8 cellular contexts compared by ENCODE assay signal in the genomic region with DNA sequence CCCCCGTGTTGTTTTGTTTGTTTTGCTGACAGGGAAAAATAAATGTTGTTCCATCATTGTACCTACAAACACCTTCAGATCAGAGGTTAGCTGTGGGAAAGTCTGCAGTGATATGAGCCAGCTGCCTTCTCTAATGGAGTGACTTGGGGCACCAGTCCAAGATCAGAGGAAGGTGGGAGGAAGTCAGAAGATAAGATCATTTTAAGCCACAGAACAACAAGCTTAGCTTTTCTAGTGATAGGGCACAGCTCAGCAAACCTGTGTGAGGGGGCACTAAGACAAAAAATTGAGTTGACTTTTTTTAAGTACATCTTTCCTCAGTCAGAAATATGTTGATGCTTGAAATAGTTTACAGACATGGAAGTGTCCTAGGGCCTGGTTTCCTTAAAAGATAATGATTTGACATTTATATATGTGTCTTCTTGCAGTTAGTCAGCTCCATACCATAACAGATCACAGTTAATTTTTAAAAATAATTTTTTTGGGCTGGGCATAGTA.
A peak's percentile ranks its signal among the peaks of the same experiment; 100 is the strongest.
DNase-seq lines count a peak whose midpoint lies in the region; ATAC-seq, FAIRE-seq and TF ChIP-seq lines count a peak whose summit lies in the region.

No MANE protein-coding gene starts in this region.

- H3K4me3 ChIP-seq in CD4-positive, alpha-beta memory T cell (ENCODE audit: low read length in 2 of 2) = peak overlapping the region; percentile 13 to 49
- H3K4me3 ChIP-seq in GM23248 = peak overlapping the region; percentile 47
- no peak overlapping the region for H3K4me3 ChIP-seq in osteoblast (ENCODE audit: insufficient read depth, low read length)
- H3K4me3 ChIP-seq in vagina = no peak overlapping the region

- ATAC-seq in T-helper 17 cell = peak; percentile 70
- no peak for ATAC-seq in GM21576 (IDR thresholded peaks at IDR 0.05; ENCODE audit: unreplicated experiment)

- no peak for TF ChIP-seq POLR2A in vagina (IDR thresholded peaks at IDR 0.05)

- CTCF ChIA-PET in CD4-positive, alpha-beta memory T cell (lab: Charles Lee; ENCODE audit: partially characterized antibody) = interaction anchor here (0.6 to 1.5 kb wide), 3 partner anchors 239 to 434 kb away, joined by 3 to 4 read pairs (median 3); no protein-coding TSS in a partner anchor

- H3K4me3 Mint-ChIP-seq in CD4-positive, alpha-beta memory T cell = peak overlapping the region; percentile 58 to 89 (median 83)
- peak overlapping the region; percentile 94 for H3K4me3 Mint-ChIP-seq in T-helper 17 cell

- no peak for FAIRE-seq in HTR-8/SVneo (lab: Jason Lieb, UNC)

- peak overlapping the region; percentile 72 for H2AFZ ChIP-seq in GM23248
- no peak overlapping the region for H2AFZ ChIP-seq in osteoblast (ENCODE audit: low read length)

- peak overlapping the region; percentile 60 for H3K4me2 ChIP-seq in GM23248 (ENCODE audit: unreplicated experiment)
- peak overlapping the region; percentile 73 for H3K4me2 ChIP-seq in osteoblast (ENCODE audit: insufficient read depth, low read length)

- peak; percentile 78 to 84 (median 81) for DNase-seq in CD4-positive, alpha-beta memory T cell
- peak; percentile 24 for DNase-seq in GM23248
- DNase-seq in T-helper 17 cell = peak in 2 of 3 donors; percentile 29 to 39
- DNase-seq in cerebellar cortex (ENCODE audit: low spot score) = peak; percentile 61
- no peak for DNase-seq in osteoblast (ENCODE audit: insufficient read length, low spot score, missing footprints)
- DNase-seq in HTR-8/SVneo (ENCODE audit: insufficient read length, low spot score) = no peak
- no peak for DNase-seq in vagina (ENCODE audit: extremely low spot score in 2 of 2)

- H3K4me1 Mint-ChIP-seq in CD4-positive, alpha-beta memory T cell = peaks cover 54 to 80% (median 64%) of the 10 kb centered on the region in 4 donors
- H3K4me1 Mint-ChIP-seq in T-helper 17 cell = peaks cover 42% of the 10 kb centered on the region

- H3K4me1 ChIP-seq in CD4-positive, alpha-beta memory T cell (ENCODE audit: insufficient read depth, low read length) = peaks cover 72% of the 10 kb centered on the region
- H3K4me1 ChIP-seq in GM23248 (ENCODE audit: insufficient read depth) (peaks cover 27% of the 10 kb centered on the region), osteoblast (ENCODE audit: insufficient read depth, low read length) (peaks cover 27% of the 10 kb centered on the region), vagina (peaks cover 59% of the 10 kb centered on the region)

- no peak for TF ChIP-seq CTCF in osteoblast (IDR thresholded peaks at IDR 0.05; ENCODE audit: extremely low read depth, low read depth, low read length)
- TF ChIP-seq CTCF in vagina (IDR thresholded peaks at IDR 0.05) = no peak

- peaks cover 11% of the 10 kb centered on the region for H3F3A ChIP-seq in GM23248 (ENCODE audit: insufficient read depth)

- POLR2A ChIA-PET in CD4-positive, alpha-beta memory T cell (lab: Charles Lee; ENCODE audit: partially characterized antibody) = interaction anchor here (0.5 to 6.1 kb wide), 16 partner anchors 9 to 526 kb away, joined by 3 to 58 read pairs (median 3); partner anchors contain the start of genes KAT6B and SAMD8

- H3K27me3 Mint-ChIP-seq in CD4-positive, alpha-beta memory T cell = no peaks in the 10 kb centered on the region
- no peaks in the 10 kb centered on the region for H3K27me3 Mint-ChIP-seq in T-helper 17 cell

- no peaks in the 10 kb centered on the region for H3K9me3 ChIP-seq in CD4-positive, alpha-beta memory T cell (ENCODE audit: control insufficient read depth in 1 of 2, low read length in 2 of 2)
- no peaks in the 10 kb centered on the region for H3K9me3 ChIP-seq in GM23248 (ENCODE audit: low read depth)
- H3K9me3 ChIP-seq in T-helper 17 cell (ENCODE audit: control insufficient read depth, low read length, poor library complexity, severe bottlenecking) = no peaks in the 10 kb centered on the region
- H3K9me3 ChIP-seq in osteoblast (ENCODE audit: low read depth, low read length) = no peaks in the 10 kb centered on the region
- no peaks in the 10 kb centered on the region for H3K9me3 ChIP-seq in vagina

- in situ Hi-C loops in GM23248 (cut with MboI) = no loop called here

- peak overlapping the region; percentile 71 for H3K27ac ChIP-seq in CD4-positive, alpha-beta memory T cell (ENCODE audit: low read depth, low read length)
- no peak overlapping the region for H3K27ac ChIP-seq in GM23248
- no peak overlapping the region for H3K27ac ChIP-seq in osteoblast (ENCODE audit: low read depth, low read length)
- no peak overlapping the region for H3K27ac ChIP-seq in vagina

- WGBS in GM23248 (ENCODE audit: low coverage in 1 of 2, low lambda C conversion rate in 2 of 2, missing lambda C conversion rate in 2 of 2), 2 experiments = 4 to 20% methylated on average over 1 of the region's 1 CpG

- H3K27me3 ChIP-seq in CD4-positive, alpha-beta memory T cell (ENCODE audit: insufficient read depth, low read length) = no peaks in the 10 kb centered on the region
- H3K27me3 ChIP-seq in GM23248 (replicated peaks; ENCODE audit: insufficient read depth) = no peaks in the 10 kb centered on the region
- no peaks in the 10 kb centered on the region for H3K27me3 ChIP-seq in osteoblast (ENCODE audit: insufficient read depth, low read length)
- no peaks in the 10 kb centered on the region for H3K27me3 ChIP-seq in vagina

- no peaks in the 10 kb centered on the region for H3K9me2 ChIP-seq in GM23248 (ENCODE audit: insufficient read depth)

- intact Hi-C loops in CD4-positive, alpha-beta memory T cell (cut with micrococcal nuclease) = loop anchor here (10.0 kb wide), 2 partner anchors 51 to 149 kb away; no protein-coding TSS in a partner anchor
- intact Hi-C loops in vagina (cut with DNase I) = no loop called here

- H3K27ac Mint-ChIP-seq in CD4-positive, alpha-beta memory T cell = peak overlapping the region; percentile 88 to 99 (median 97)
- H3K27ac Mint-ChIP-seq in T-helper 17 cell = peak overlapping the region; percentile 98

- H4K20me1 ChIP-seq in GM23248 (ENCODE audit: insufficient read depth) (no peaks in the 10 kb centered on the region), osteoblast (ENCODE audit: insufficient read depth, low read length) (no peaks in the 10 kb centered on the region)

- peaks cover 0 to 3% (median 0%) of the 10 kb centered on the region in 8 donors for H3K9me3 Mint-ChIP-seq in CD4-positive, alpha-beta memory T cell

- no peaks in the 10 kb centered on the region for H3K79me2 ChIP-seq in GM23248 (ENCODE audit: insufficient read depth)
- H3K79me2 ChIP-seq in osteoblast (ENCODE audit: insufficient read depth, low read length) = no peaks in the 10 kb centered on the region

- peaks cover 0 to 2% of the 10 kb centered on the region in 2 donors for H3K36me3 Mint-ChIP-seq in CD4-positive, alpha-beta memory T cell
- H3K36me3 Mint-ChIP-seq in T-helper 17 cell (ENCODE audit: low read depth) = no peaks in the 10 kb centered on the region

- peak overlapping the region; percentile 30 for H3K9ac ChIP-seq in GM23248

- no peaks in the 10 kb centered on the region for H3K36me3 ChIP-seq in CD4-positive, alpha-beta memory T cell (ENCODE audit: insufficient read depth, low read length)
- no peaks in the 10 kb centered on the region for H3K36me3 ChIP-seq in GM23248 (ENCODE audit: low read depth)
- no peaks in the 10 kb centered on the region for H3K36me3 ChIP-seq in osteoblast (ENCODE audit: insufficient read depth, low read length)
- H3K36me3 ChIP-seq in vagina = no peaks in the 10 kb centered on the region

Comparison
In these comparisons a context has a peak if more than half of its experiments do, and no peak if none do; other contexts are left out.
1. DNase-seq: peak in CD4-positive, alpha-beta memory T cell (5 of 5), GM23248 (single experiment), T-helper 17 cell (2 of 3) and cerebellar cortex (single experiment); none in osteoblast (single experiment), HTR-8/SVneo (single experiment) and vagina (0 of 2).
2. H3K4me3 ChIP-seq: peak in CD4-positive, alpha-beta memory T cell (2 of 2) and GM23248 (single experiment); none in osteoblast (single experiment) and vagina (0 of 2).